In genomic region chr11:63567044-63567840, GRCh38 we compare ENCODE assay signal across 8 cellular contexts.
DNase-seq lines count a peak whose midpoint lies in the region; ATAC-seq and TF ChIP-seq lines count a peak whose summit lies in the region.

No MANE protein-coding gene starts in this region.

- H3K4me3 ChIP-seq in foreskin fibroblast (ENCODE audit: low read depth in 1 of 2, low read length in 2 of 2), result no peak overlapping the region
- H3K4me3 ChIP-seq in skeletal muscle cell (ENCODE audit: low read depth, low read length), result no peak overlapping the region

- ATAC-seq in HG02970 (IDR thresholded peaks at IDR 0.05; ENCODE audit: low FRiP score, unreplicated experiment), result peak; percentile 81

- TF ChIP-seq CTCF in foreskin fibroblast (IDR thresholded peaks at IDR 0.05; ENCODE audit: low read depth, low read length), result no peak

- peak; percentile 63 for DNase-seq in activated naive CD4-positive, alpha-beta T cell treated with Interleukin-2 at 50 U/mL for 16 hours
- no peak for DNase-seq in activated naive CD4-positive, alpha-beta T cell (lab: John Stamatoyannopoulos, UW)
- DNase-seq in NCI-H526 (lab: John Stamatoyannopoulos, UW) (peak; percentile 59), activated T-cell treated with anti-CD3 and anti-CD28 coated beads for 4 hours (peak; percentile 38), foreskin fibroblast (peak; percentile 62 to 88), skeletal muscle cell (ENCODE audit: low read depth) (peak; percentile 67), iPS-NIHi11 (ENCODE audit: low spot score) (no peak)

Comparison
In these comparisons a context has a peak if more than half of its experiments do, and no peak if none do; other contexts are left out.
1. DNase-seq: peak in activated naive CD4-positive, alpha-beta T cell treated with Interleukin-2 at 50 U/mL for 16 hours (single experiment), NCI-H526 (2 of 2), activated T-cell treated with anti-CD3 and anti-CD28 coated beads for 4 hours (single experiment), foreskin fibroblast (2 of 2) and skeletal muscle cell (single experiment); none in activated naive CD4-positive, alpha-beta T cell (0 of 4) and iPS-NIHi11 (single experiment).